In the genomic region with DNA sequence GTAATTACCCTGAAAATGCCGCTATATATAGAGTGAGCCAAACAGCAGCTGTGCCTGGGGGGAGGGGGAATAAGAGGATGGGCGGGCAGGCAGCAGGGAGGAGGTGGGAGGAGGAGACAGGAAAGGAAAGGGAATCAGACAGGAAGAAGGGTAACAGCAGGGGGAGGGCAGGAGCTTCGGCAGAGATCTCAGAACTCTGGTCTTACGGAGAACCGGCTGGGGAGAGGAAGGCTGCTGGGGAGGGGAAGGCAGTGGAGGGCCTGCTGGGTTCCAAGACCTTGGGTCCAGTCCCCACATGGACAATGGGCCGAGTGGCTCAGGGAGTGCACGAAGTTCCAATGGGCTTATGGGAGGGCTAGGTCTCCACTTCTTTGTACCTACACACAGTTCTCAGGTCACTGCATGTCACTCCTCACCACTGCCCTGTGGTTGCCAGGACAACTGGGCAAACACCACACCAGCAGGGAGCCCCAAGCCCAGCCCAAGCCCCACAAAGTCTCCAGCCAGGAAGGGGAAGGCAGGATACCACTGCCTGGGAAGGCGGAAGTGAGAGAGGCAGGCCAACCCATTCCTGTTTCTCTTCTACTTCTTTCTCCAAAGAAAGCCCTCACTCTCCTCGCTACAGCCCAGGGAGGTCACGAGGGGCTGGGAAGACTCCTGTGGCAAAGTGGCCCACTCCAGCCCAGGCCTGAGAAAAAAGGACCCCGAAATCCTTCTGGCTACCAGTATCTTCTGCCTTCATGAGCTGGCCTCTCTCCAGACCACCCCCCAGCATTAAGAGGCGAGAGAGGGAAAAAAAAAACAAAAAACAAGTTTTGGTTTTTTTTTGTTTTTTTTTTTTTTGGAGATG, we compare ENCODE assay signal across 8 cellular contexts. TPM values are rescaled to one million over a fixed set of nuclear protein-coding genes. Genes with fewer than 3 reads are reported as not detected.
DNase-seq lines count a peak whose midpoint lies in the region; ATAC-seq, FAIRE-seq and TF ChIP-seq lines count a peak whose summit lies in the region.

No MANE protein-coding gene starts in this region.

- intact Hi-C loops in kidney (cut with DNase I), result no loop called here

- peaks cover 16% of the 10 kb centered on the region for H3F3A ChIP-seq in smooth muscle cell (ENCODE audit: low read depth)

- no peak for ATAC-seq in GM19035 (IDR thresholded peaks at IDR 0.05; ENCODE audit: unreplicated experiment)

- H3K4me3 ChIP-seq in choroid plexus epithelial cell (ENCODE audit: low read depth, low read length) (peak overlapping the region; percentile 46), kidney (ENCODE audit: low read length in 2 of 2) (peak overlapping the region; percentile 25 to 51), smooth muscle cell (peak overlapping the region; percentile 30)

- in situ Hi-C loops in KBM-7 (cut with MboI; ENCODE audit: low pct_unique_long_range_greater_than_20kb, low sequenced_read_pairs), result no loop called here

- WGBS in smooth muscle cell (ENCODE audit: low lambda C conversion rate), result 17% methylated on average over 11 of the region's 12 CpGs

- peaks cover 14% of the 10 kb centered on the region for H4K20me1 ChIP-seq in smooth muscle cell (ENCODE audit: low read depth)

- H3K9me3 ChIP-seq in kidney (ENCODE audit: control insufficient read depth in 1 of 2, low read length in 2 of 2) (no peaks in the 10 kb centered on the region), smooth muscle cell (replicated peaks; ENCODE audit: low read depth) (no peaks in the 10 kb centered on the region)

- peak overlapping the region in 1 of 2 donors; percentile 61 for H3K9ac ChIP-seq in kidney (ENCODE audit: low read length in 2 of 2)
- H3K9ac ChIP-seq in smooth muscle cell (ENCODE audit: low read depth), result peak overlapping the region; percentile 86

- DNase-seq in DMS153 (lab: John Stamatoyannopoulos, UW) (peak; percentile 83), KBM-7 (peak; percentile 97), choroid plexus epithelial cell (ENCODE audit: low read depth) (peak; percentile 97), kidney (peak; percentile 86), smooth muscle cell (lab: John Stamatoyannopoulos, UW; ENCODE audit: unreplicated experiment) (peak; percentile 80)
- no peak for DNase-seq in stimulated activated CD4-positive, alpha-beta T cell treated with anti-CD3 and anti-CD28 coated beads, Interleukin-4, amount 100 ng/mL, for 1 hour

- H3K27me3 ChIP-seq in smooth muscle cell (ENCODE audit: low read depth), result no peaks in the 10 kb centered on the region

- peaks cover 12% of the 10 kb centered on the region for H3K79me2 ChIP-seq in smooth muscle cell (ENCODE audit: low read depth)

- H3K4me1 ChIP-seq in kidney (ENCODE audit: control insufficient read depth in 1 of 2, insufficient read depth in 1 of 2, low read depth in 1 of 2, low read length in 2 of 2), result peaks cover 13 to 22% of the 10 kb centered on the region in 2 donors
- H3K4me1 ChIP-seq in smooth muscle cell (ENCODE audit: low read depth), result peaks cover 25% of the 10 kb centered on the region

- H3K27ac ChIP-seq in kidney (ENCODE audit: low read depth in 2 of 2, low read length in 2 of 2) (peak overlapping the region; percentile 86 to 92), smooth muscle cell (ENCODE audit: low read depth) (peak overlapping the region; percentile 98)

- peak; percentile 44 for TF ChIP-seq CTCF in choroid plexus epithelial cell (conservative IDR thresholded peaks at IDR 0.05; ENCODE audit: low read depth, low read length)
- no peak for TF ChIP-seq CTCF in kidney (IDR thresholded peaks at IDR 0.05; ENCODE audit: borderline replicate concordance, extremely low read depth, insufficient read depth)
- TF ChIP-seq CTCF in smooth muscle cell (IDR thresholded peaks at IDR 0.05; ENCODE audit: borderline replicate concordance, insufficient read depth, poor library complexity, severe bottlenecking), result no peak

- peak overlapping the region; percentile 78 for H3K4me2 ChIP-seq in smooth muscle cell

- FAIRE-seq in kidney (lab: Jason Lieb, UNC), result no peak

- no peak overlapping the region for H2AFZ ChIP-seq in smooth muscle cell (ENCODE audit: low read depth)

- H3K36me3 ChIP-seq in kidney (ENCODE audit: control insufficient read depth in 1 of 2, insufficient read depth in 2 of 2, low read length in 2 of 2) (peaks cover 13 to 25% of the 10 kb centered on the region in 2 donors), smooth muscle cell (ENCODE audit: low read depth) (no peaks in the 10 kb centered on the region)

TF ChIP-seq in PFSK-1, 5 proteins besides CTCF, POLR2A, EP300 and RAD21:
- peak; percentile 94 for TF ChIP-seq POLR2AphosphoS5 (IDR thresholded peaks at IDR 0.05; ENCODE audit: low read depth, low read length)
- TF ChIP-seq, protein P1, sequence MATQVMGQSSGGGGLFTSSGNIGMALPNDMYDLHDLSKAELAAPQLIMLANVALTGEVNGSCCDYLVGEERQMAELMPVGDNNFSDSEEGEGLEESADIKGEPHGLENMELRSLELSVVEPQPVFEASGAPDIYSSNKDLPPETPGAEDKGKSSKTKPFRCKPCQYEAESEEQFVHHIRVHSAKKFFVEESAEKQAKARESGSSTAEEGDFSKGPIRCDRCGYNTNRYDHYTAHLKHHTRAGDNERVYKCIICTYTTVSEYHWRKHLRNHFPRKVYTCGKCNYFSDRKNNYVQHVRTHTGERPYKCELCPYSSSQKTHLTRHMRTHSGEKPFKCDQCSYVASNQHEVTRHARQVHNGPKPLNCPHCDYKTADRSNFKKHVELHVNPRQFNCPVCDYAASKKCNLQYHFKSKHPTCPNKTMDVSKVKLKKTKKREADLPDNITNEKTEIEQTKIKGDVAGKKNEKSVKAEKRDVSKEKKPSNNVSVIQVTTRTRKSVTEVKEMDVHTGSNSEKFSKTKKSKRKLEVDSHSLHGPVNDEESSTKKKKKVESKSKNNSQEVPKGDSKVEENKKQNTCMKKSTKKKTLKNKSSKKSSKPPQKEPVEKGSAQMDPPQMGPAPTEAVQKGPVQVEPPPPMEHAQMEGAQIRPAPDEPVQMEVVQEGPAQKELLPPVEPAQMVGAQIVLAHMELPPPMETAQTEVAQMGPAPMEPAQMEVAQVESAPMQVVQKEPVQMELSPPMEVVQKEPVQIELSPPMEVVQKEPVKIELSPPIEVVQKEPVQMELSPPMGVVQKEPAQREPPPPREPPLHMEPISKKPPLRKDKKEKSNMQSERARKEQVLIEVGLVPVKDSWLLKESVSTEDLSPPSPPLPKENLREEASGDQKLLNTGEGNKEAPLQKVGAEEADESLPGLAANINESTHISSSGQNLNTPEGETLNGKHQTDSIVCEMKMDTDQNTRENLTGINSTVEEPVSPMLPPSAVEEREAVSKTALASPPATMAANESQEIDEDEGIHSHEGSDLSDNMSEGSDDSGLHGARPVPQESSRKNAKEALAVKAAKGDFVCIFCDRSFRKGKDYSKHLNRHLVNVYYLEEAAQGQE (IDR thresholded peaks at IDR 0.05; ENCODE audit: insufficient read depth in 1 of 2, low read depth in 2 of 2, low read length in 2 of 2), result peak in 1 of 2 experiments; percentile 69; a peak in 2 of 4 replicates
- peak; percentile 85; the same call in 1 of the 2 replicates for TF ChIP-seq TAF1 (IDR thresholded peaks at IDR 0.05; ENCODE audit: borderline replicate concordance, insufficient read depth, low read length)
- peak; percentile 93; the same call in 1 of the 2 replicates for TF ChIP-seq SIN3A (IDR thresholded peaks at IDR 0.05; ENCODE audit: borderline replicate concordance, insufficient read depth, low read length)
- peak; percentile 63 for TF ChIP-seq FOXP2 (optimal IDR thresholded peaks at IDR 0.05; ENCODE audit: borderline replicate concordance, extremely low read depth, extremely low read length, insufficient read depth)

RNA-seq across cellular contexts. Expression of gene G6PC3, which starts 25.3 kb away (rescaled TPM):
- polyA plus RNA-seq in PFSK-1 (2012; ENCODE audit: insufficient read length, low read depth), result 151 TPM
- 70.0 TPM for total RNA-seq in kidney
- 150 TPM for polyA plus RNA-seq in kidney (ENCODE audit: insufficient read depth, low read depth, low replicate concordance)
- total RNA-seq in smooth muscle cell, result 32.1 and 40.2 TPM in 2 replicates
- polyA plus RNA-seq in smooth muscle cell, result 103 TPM in 2 replicates

RNA-seq across cellular contexts. Expression of gene HDAC5, which starts 27.6 kb away (rescaled TPM):
- 289 TPM for polyA plus RNA-seq in PFSK-1 (2012; ENCODE audit: insufficient read length, low read depth)
- total RNA-seq in kidney (35.6 TPM), smooth muscle cell (48.7 and 65.3 TPM in 2 replicates)
- polyA plus RNA-seq in kidney (ENCODE audit: insufficient read depth, low read depth, low replicate concordance) (25.3 TPM), smooth muscle cell (51.6 and 52.6 TPM in 2 replicates)

RNA-seq across cellular contexts. Expression of gene LSM12, which starts 29.4 kb away (rescaled TPM):
- polyA plus RNA-seq in PFSK-1 (2012; ENCODE audit: insufficient read length, low read depth), result 78.7 TPM
- 47.6 TPM for total RNA-seq in kidney
- polyA plus RNA-seq in kidney (ENCODE audit: insufficient read depth, low read depth, low replicate concordance), result 29.0 TPM
- total RNA-seq in smooth muscle cell, result 42.3 and 51.8 TPM in 2 replicates
- polyA plus RNA-seq in smooth muscle cell, result 52.0 and 66.3 TPM in 2 replicates

RNA-seq across cellular contexts. Expression of gene HROB, which starts 45.9 kb away (rescaled TPM):
- polyA plus RNA-seq in PFSK-1 (2012; ENCODE audit: insufficient read length, low read depth), result 16.9 TPM
- total RNA-seq in kidney, result 0.88 TPM
- polyA plus RNA-seq in kidney (ENCODE audit: insufficient read depth, low read depth, low replicate concordance), result 0.17 TPM
- 1.9 and 3.1 TPM in 2 replicates for total RNA-seq in smooth muscle cell
- 3.7 and 4.6 TPM in 2 replicates for polyA plus RNA-seq in smooth muscle cell
